Comparison of ENCODE assay signal across 1 cellular context in genomic region chr19:9309974-9310446, GRCh38.
TF ChIP-seq lines count a peak whose summit lies in the region.

No MANE protein-coding gene starts in this region.

TF ChIP-seq in GM23338, 12 proteins besides CTCF, POLR2A, EP300 and RAD21 (continued from another document):
- TF ChIP-seq ZNF331 (CRISPR knock-in tag; IDR thresholded peaks at IDR 0.05; ENCODE audit: low read depth) (no peak), REST (IDR thresholded peaks at IDR 0.05; ENCODE audit: unreplicated experiment) (no peak), POLR2AphosphoS5 (IDR thresholded peaks at IDR 0.05; ENCODE audit: low read depth) (no peak), STAT1 (IDR thresholded peaks at IDR 0.05; ENCODE audit: unreplicated experiment) (no peak), CREB1 (CRISPR knock-in tag; IDR thresholded peaks at IDR 0.05; ENCODE audit: low read depth) (no peak), ZNF462 (CRISPR knock-in tag; IDR thresholded peaks at IDR 0.05) (no peak), JUNB (IDR thresholded peaks at IDR 0.05; ENCODE audit: unreplicated experiment) (no peak), EZH2 (IDR thresholded peaks at IDR 0.05; ENCODE audit: low read depth, unreplicated experiment) (no peak)
